16 cellular contexts compared by ENCODE assay signal in genomic region chr4:6834867-6835266, GRCh38. TPM values are rescaled to one million over a fixed set of nuclear protein-coding genes. Genes with fewer than 3 reads are reported as not detected.
DNase-seq lines count a peak whose midpoint lies in the region; ATAC-seq, FAIRE-seq and TF ChIP-seq lines count a peak whose summit lies in the region.
"Had no signal": no experiment of that assay in that cellular context is flagged by ENCODE, and none has a peak within 500 bp of the region (broad histone marks: within the 10 kb centered on the region; RNA-seq: fewer than 3 reads in every experiment).

No MANE protein-coding gene starts in this region.

- TF ChIP-seq EP300 in K562 (IDR thresholded peaks at IDR 0.05; ENCODE audit: low read length) = no peak

- peak; percentile 23 for FAIRE-seq in K562 (lab: Jason Lieb, UNC)
- FAIRE-seq: GM18507, TTC549 had no signal

- TF ChIP-seq POLR2A in K562 (conservative IDR thresholded peaks at IDR 0.05) = no peak

- H3K4me3 Mint-ChIP-seq in activated CD8-positive, alpha-beta memory T cell treated with anti-CD3 and anti-CD28 coated beads, Interleukin-2, amount 10 ng/mL, durations not matched to agents 7 days and 5 days = no peak overlapping the region
- no peak overlapping the region for H3K4me3 Mint-ChIP-seq in stimulated activated naive B cell treated with anti-CD40 and anti-IgM and Interleukin-4, amounts not matched to agents 10 μg/mL and 1 μg/mL and 100 μg/mL, for 72 hours
- H3K4me3 Mint-ChIP-seq: activated naive CD8-positive, alpha-beta T cell; stimulated activated effector memory CD8-positive, alpha-beta T cell treated with anti-CD3 and anti-CD28 coated beads, Interleukin-12 subunit alpha, Interleukin-12 subunit beta, amount 100 ng/mL, for 72 hours had no signal

- H3K27ac ChIP-seq in K562 (ENCODE audit: extremely low read depth, low read depth, low read length) = no peak overlapping the region

- H3K4me1 Mint-ChIP-seq in activated CD8-positive, alpha-beta memory T cell treated with anti-CD3 and anti-CD28 coated beads, Interleukin-2, amount 10 ng/mL, durations not matched to agents 7 days and 5 days = peaks cover 2% of the 10 kb centered on the region
- H3K4me1 Mint-ChIP-seq in stimulated activated naive B cell treated with anti-CD40 and anti-IgM and Interleukin-4, amounts not matched to agents 10 μg/mL and 1 μg/mL and 100 μg/mL, for 72 hours = no peaks in the 10 kb centered on the region

- WGBS in K562 (ENCODE audit: insufficient coverage, low coverage, missing lambda C conversion rate) = 75% methylated on average over 3 of the region's 3 CpGs

- peaks cover 3% of the 10 kb centered on the region for H3K9me3 Mint-ChIP-seq in activated CD8-positive, alpha-beta memory T cell treated with anti-CD3 and anti-CD28 coated beads, Interleukin-2, amount 10 ng/mL, durations not matched to agents 7 days and 5 days (ENCODE audit: low read depth)
- H3K9me3 Mint-ChIP-seq in stimulated activated naive B cell treated with anti-CD40 and anti-IgM and Interleukin-4, amounts not matched to agents 10 μg/mL and 1 μg/mL and 100 μg/mL, for 72 hours = peaks cover 4% of the 10 kb centered on the region in 2 donors
- H3K9me3 Mint-ChIP-seq: stimulated activated effector memory CD8-positive, alpha-beta T cell treated with anti-CD3 and anti-CD28 coated beads, Interleukin-12 subunit alpha, Interleukin-12 subunit beta, amount 100 ng/mL, for 72 hours had no signal

- H3K9ac ChIP-seq in K562 (ENCODE audit: insufficient read depth in 1 of 2, low read depth in 2 of 2, low read length in 2 of 2) = no peak overlapping the region

- peaks cover 56% of the 10 kb centered on the region for H3K79me2 ChIP-seq in K562 (ENCODE audit: control insufficient read depth, insufficient read depth, low read length)

- H3K27ac Mint-ChIP-seq in activated CD8-positive, alpha-beta memory T cell treated with anti-CD3 and anti-CD28 coated beads, Interleukin-2, amount 10 ng/mL, durations not matched to agents 7 days and 5 days = no peak overlapping the region
- no peak overlapping the region for H3K27ac Mint-ChIP-seq in stimulated activated naive B cell treated with anti-CD40 and anti-IgM and Interleukin-4, amounts not matched to agents 10 μg/mL and 1 μg/mL and 100 μg/mL, for 72 hours
- H3K27ac Mint-ChIP-seq: activated naive CD8-positive, alpha-beta T cell; stimulated activated effector memory CD8-positive, alpha-beta T cell treated with anti-CD3 and anti-CD28 coated beads, Interleukin-12 subunit alpha, Interleukin-12 subunit beta, amount 100 ng/mL, for 72 hours had no signal

- POLR2A ChIA-PET in K562 (lab: Yijun Ruan, JAX) = interaction anchor here (0.5 to 1.0 kb wide), 2 partner anchors 20 to 183 kb away, joined by 3 read pairs; no protein-coding TSS in a partner anchor

- no peak overlapping the region for H3K4me2 ChIP-seq in K562 (ENCODE audit: insufficient read depth, low read length)

- H3K36me3 Mint-ChIP-seq in activated CD8-positive, alpha-beta memory T cell treated with anti-CD3 and anti-CD28 coated beads, Interleukin-2, amount 10 ng/mL, durations not matched to agents 7 days and 5 days = peaks cover 29% of the 10 kb centered on the region
- H3K36me3 Mint-ChIP-seq in stimulated activated naive B cell treated with anti-CD40 and anti-IgM and Interleukin-4, amounts not matched to agents 10 μg/mL and 1 μg/mL and 100 μg/mL, for 72 hours = peaks cover 27 to 53% of the 10 kb centered on the region in 2 donors

- H4K20me1 ChIP-seq in K562 (replicated peaks; ENCODE audit: control insufficient read depth, insufficient read depth, low read length) = no peaks in the 10 kb centered on the region; the same call in 1 of the 2 replicates

- no peaks in the 10 kb centered on the region for H3K9me1 ChIP-seq in K562 (ENCODE audit: control insufficient read depth, insufficient read depth, low read length)

- H3K27me3 Mint-ChIP-seq in activated CD8-positive, alpha-beta memory T cell treated with anti-CD3 and anti-CD28 coated beads, Interleukin-2, amount 10 ng/mL, durations not matched to agents 7 days and 5 days = no peaks in the 10 kb centered on the region
- no peaks in the 10 kb centered on the region for H3K27me3 Mint-ChIP-seq in stimulated activated naive B cell treated with anti-CD40 and anti-IgM and Interleukin-4, amounts not matched to agents 10 μg/mL and 1 μg/mL and 100 μg/mL, for 72 hours
- H3K27me3 Mint-ChIP-seq: activated naive CD8-positive, alpha-beta T cell had no signal

- no peak for TF ChIP-seq CTCF in K562 (IDR thresholded peaks at IDR 0.05 in 2 of 3, conservative IDR thresholded peaks at IDR 0.05 in 1 of 3; ENCODE audit: insufficient read depth in 2 of 3, low read depth in 1 of 3, low read length in 3 of 3)

- H3K4me3 ChIP-seq in K562 = no peak overlapping the region
- H3K4me3 ChIP-seq: HAP-1 had no signal

- H3K36me3 ChIP-seq in K562 (ENCODE audit: control insufficient read depth, insufficient read depth, low read length) = peaks cover 42% of the 10 kb centered on the region

- no peaks in the 10 kb centered on the region for H3K27me3 ChIP-seq in K562 (ENCODE audit: control insufficient read depth in 2 of 2, insufficient read depth in 2 of 2, low read length in 2 of 2)

- H3K9me3 ChIP-seq in K562 (replicated peaks; ENCODE audit: control insufficient read depth, insufficient read depth, low read depth, low read length) = no peaks in the 10 kb centered on the region; the same call in 1 of the 2 replicates
- H3K9me3 ChIP-seq: HAP-1 had no signal

- in situ Hi-C loops in K562 (cut with MboI) = no loop called here

- peak; percentile 70 for ATAC-seq in K562
- ATAC-seq in activated CD8-positive, alpha-beta memory T cell treated with anti-CD3 and anti-CD28 coated beads, Interleukin-2, amount 10 ng/mL, durations not matched to agents 7 days and 5 days = no peak
- no peak for ATAC-seq in stimulated activated naive B cell treated with anti-CD40 and anti-IgM and Interleukin-4, amounts not matched to agents 10 μg/mL and 1 μg/mL and 100 μg/mL, for 72 hours (replicated peaks)
- no peak for ATAC-seq in GM21367 (IDR thresholded peaks at IDR 0.05; ENCODE audit: unreplicated experiment)
- ATAC-seq: stimulated activated effector memory CD8-positive, alpha-beta T cell treated with anti-CD3 and anti-CD28 coated beads, Interleukin-12 subunit alpha, Interleukin-12 subunit beta, amount 100 ng/mL, for 72 hours had no signal

- no peak for TF ChIP-seq RAD21 in K562 (CRISPR knock-in tag; conservative IDR thresholded peaks at IDR 0.05 in 1 of 2, IDR thresholded peaks at IDR 0.05 in 1 of 2)

- H2AFZ ChIP-seq in K562 (ENCODE audit: low read depth, low read length) = no peak overlapping the region

- intact Hi-C loops in K562 (cut with micrococcal nuclease) = no loop called here

- DNase-seq in A172 (ENCODE audit: low spot score) (peak; percentile 52), HS-5 (ENCODE audit: low read depth) (peak; percentile 9), K562 (ENCODE audit: extremely low read depth in 1 of 4, low spot score in 3 of 4) (peak in 3 of 4 experiments; percentile 29 to 32 (median 30)), iris pigment epithelial cell (ENCODE audit: low read depth) (peak; percentile 67), activated gamma-delta T cell (lab: John Stamatoyannopoulos, UW) (no peak)
- no peak for DNase-seq in activated CD8-positive, alpha-beta memory T cell treated with anti-CD3 and anti-CD28 coated beads, Interleukin-2, amount 10 ng/mL, durations not matched to agents 7 days and 5 days
- no peak for DNase-seq in stimulated activated naive B cell treated with anti-CD40 and anti-IgM and Interleukin-4, amounts not matched to agents 10 μg/mL and 1 μg/mL and 100 μg/mL, for 72 hours
- DNase-seq: midbrain, NCI-H1092, NCI-H446 had no signal

- peaks cover 3 to 7% of the 10 kb centered on the region in 2 experiments; a peak in 4 of 5 replicates for H3K4me1 ChIP-seq in K562 (replicated peaks in 1 of 2; ENCODE audit: control insufficient read depth in 2 of 2, insufficient read depth in 2 of 2, low read length in 2 of 2)

- CTCF ChIA-PET in K562 (lab: Yijun Ruan, JAX; ENCODE audit: low intra/inter-chr PET ratio) = no interaction called here
- CTCF ChIA-PET in activated CD8-positive, alpha-beta memory T cell treated with anti-CD3 and anti-CD28 coated beads, Interleukin-2, amount 10 ng/mL, durations not matched to agents 7 days and 5 days (lab: Charles Lee) = no interaction called here

- no TSS peak for BruUV-seq in K562 (replicated peaks; lab: Mats Ljungman, UMichigan)

TF ChIP-seq in K562, 482 proteins besides CTCF, POLR2A, EP300 and RAD21 (continues in another document):
- no peak for TF ChIP-seq ZNF449 (CRISPR knock-in tag; IDR thresholded peaks at IDR 0.05)

RNA-seq across cellular contexts. Expression of gene KIAA0232, which starts 52.3 kb away (rescaled TPM):
- total RNA-seq in A172 (2014; rRNA removed; shearing (Covaris generic)) = 21.6 and 22.6 TPM in 2 replicates
- 83.2 and 85.7 TPM in 2 replicates for total RNA-seq in K562 (2011; cell fraction: chromatin; rRNA removed; ENCODE audit: low replicate concordance)
- 15.8 and 19.9 TPM in 2 replicates for total RNA-seq in K562 (2011; cell fraction: nucleolus; rRNA removed)
- 25.1 and 27.5 TPM in 2 replicates for total RNA-seq in K562 (2011; cell fraction: nucleoplasm; rRNA removed)
- total RNA-seq in K562 (2014; rRNA removed) (9.0 and 9.5 TPM in 2 replicates), K562 (2014; rRNA removed; fragmentation: Illumina TruSeq; extraction: Trizol) (16.0 and 18.7 TPM in 2 replicates), K562 (2015; rRNA removed; fragmentation: Illumina TruSeq; extraction: Trizol) (13.0 and 13.6 TPM in 2 replicates), K562 (2021) (14.7 TPM in 2 replicates)
- polyA plus RNA-seq in K562 (2011; rRNA removed) (17.4 and 17.9 TPM in 2 replicates), K562 (2014; fragmentation: Illumina TruSeq; extraction: Trizol) (11.8 and 13.0 TPM in 2 replicates), K562 (2014; fragmentation: Nextera tagmentation; extraction: Ambion mirVana) (1 to 10 TPM; 3.5 to 4.2 TPM), K562 (2014; rRNA removed) (10.1 and 11.9 TPM in 2 replicates)
- 6.1 and 8.0 TPM in 2 replicates for polyA plus RNA-seq in K562 (2011; cell fraction: cytosol; rRNA removed)
- 14.6 and 18.0 TPM in 2 replicates for polyA plus RNA-seq in K562 (2011; cell fraction: nucleus; rRNA removed)
- 7.9 and 12.6 TPM in 2 replicates for polyA plus RNA-seq in K562 (2012)
- polyA minus RNA-seq in K562 (2011; rRNA and poly(A)+ RNA removed) = 26.5 and 30.1 TPM in 2 replicates
- polyA minus RNA-seq in K562 (2011; cell fraction: cytosol; rRNA and poly(A)+ RNA removed) = 7.4 and 10.6 TPM in 2 replicates
- 15.9 and 24.1 TPM in 2 replicates for polyA minus RNA-seq in K562 (2011; cell fraction: nucleus; rRNA and poly(A)+ RNA removed)
- total RNA-seq in activated CD8-positive, alpha-beta memory T cell treated with anti-CD3 and anti-CD28 coated beads, Interleukin-2, amount 10 ng/mL, durations not matched to agents 7 days and 5 days = 10 to 100 TPM; 17.5 to 19.8 TPM

Comparison
In these comparisons a context has a peak if more than half of its experiments do, and no peak if none do; other contexts are left out.
1. DNase-seq: peak in A172 (single experiment), HS-5 (single experiment), K562 (3 of 4) and iris pigment epithelial cell (single experiment); none in activated gamma-delta T cell (single experiment), activated CD8-positive, alpha-beta memory T cell treated with anti-CD3 and anti-CD28 coated beads, Interleukin-2, amount 10 ng/mL, durations not matched to agents 7 days and 5 days (single experiment) and stimulated activated naive B cell treated with anti-CD40 and anti-IgM and Interleukin-4, amounts not matched to agents 10 μg/mL and 1 μg/mL and 100 μg/mL, for 72 hours (single experiment).